In genomic region chr11:6389921-6390717, GRCh38 we compare ENCODE assay signal across 8 cellular contexts. TPM values are rescaled to one million over a fixed set of nuclear protein-coding genes. Genes with fewer than 3 reads are reported as not detected.
DNase-seq lines count a peak whose midpoint lies in the region; ATAC-seq and TF ChIP-seq lines count a peak whose summit lies in the region.

Gene SMPD1 (plus strand): TSS chr11:6390474. CDS start chr11:6390599, 125 bp downstream.

- no peaks in the 10 kb centered on the region for H4K20me1 ChIP-seq in OCI-LY7 (ENCODE audit: insufficient read depth, low read length)

- H3K9me3 ChIP-seq in OCI-LY7 (ENCODE audit: low read length) = no peaks in the 10 kb centered on the region
- no peaks in the 10 kb centered on the region for H3K9me3 ChIP-seq in mucosa of descending colon

- H3K4me3 ChIP-seq in OCI-LY7 (ENCODE audit: low read depth, low read length, poor library complexity, severe bottlenecking) = peak within 1 kb of the TSS; percentile 73
- H3K4me3 ChIP-seq in mucosa of descending colon = peak within 1 kb of the TSS; percentile 45

- H3K27ac ChIP-seq in OCI-LY7 (ENCODE audit: low read depth, low read length, poor library complexity, severe bottlenecking) (peak within 1 kb of the TSS; percentile 22), epithelial cell of prostate (peak within 1 kb of the TSS; percentile 90)

- H3K9me2 ChIP-seq in OCI-LY7 (ENCODE audit: insufficient read depth, low read length) = no peaks in the 10 kb centered on the region

- ATAC-seq in GM21526 (IDR thresholded peaks at IDR 0.05; ENCODE audit: low FRiP score, unreplicated experiment) (peak; percentile 97), mucosa of descending colon (peak; percentile 96)

- CTCF ChIA-PET in OCI-LY7 (lab: Charles Lee; ENCODE audit: unreplicated experiment) = interaction anchor here (1.0 to 2.4 kb wide), 7 partner anchors 9 to 71 kb away, joined by 3 to 8 read pairs (median 4); no protein-coding TSS in a partner anchor

- BruUV-seq in OCI-LY7 (replicated peaks; lab: Mats Ljungman, UMichigan) = no TSS peak

- H3K79me2 ChIP-seq in OCI-LY7 (ENCODE audit: insufficient read depth, low read depth, low read length) = no peaks in the 10 kb centered on the region

- POLR2A ChIA-PET in OCI-LY7 (lab: Charles Lee) = interaction anchor here (0.5 to 2.2 kb wide), 16 partner anchors 9 to 1776 kb away, joined by 3 to 23 read pairs (median 4); partner anchors contain the start of genes APBB1, ARFIP2, TIMM10B and ZNF215

- H3K4me1 ChIP-seq in OCI-LY7 (ENCODE audit: insufficient read depth, low read length, poor library complexity, severe bottlenecking) (peaks cover 24% of the 10 kb centered on the region), mucosa of descending colon (ENCODE audit: low read depth) (peaks cover 17% of the 10 kb centered on the region)

- H3K4me2 ChIP-seq in OCI-LY7 (ENCODE audit: low read length) = peak within 1 kb of the TSS; percentile 91

- H3K36me3 ChIP-seq in OCI-LY7 (ENCODE audit: insufficient read depth, low read length) (no peaks in the 10 kb centered on the region), mucosa of descending colon (ENCODE audit: low read depth) (no peaks in the 10 kb centered on the region)

- intact Hi-C loops in OCI-LY7 (cut with micrococcal nuclease; ENCODE audit: unreplicated experiment) = loop anchor here (1.0 to 10.0 kb wide), 3 partner anchors 44 to 1125 kb away; partner anchors contain the start of genes ARFIP2, PPFIBP2 and TIMM10B
- intact Hi-C loops in mucosa of descending colon (cut with DNase I, micrococcal nuclease) = no loop called here

- peak within 1 kb of the TSS; percentile 84 for H2AFZ ChIP-seq in OCI-LY7 (ENCODE audit: low read length)

- DNase-seq in DMS 273 treated with DMSO at 0.1 percent for 48 hours (lab: John Stamatoyannopoulos, UW) (peak; percentile 46), HuH-7 (ENCODE audit: low spot score) (peak; percentile 91), OCI-LY7 (ENCODE audit: low spot score) (peak; percentile 93), activated T-cell treated with anti-CD3 and anti-CD28 coated beads for 48 hours (ENCODE audit: low read depth) (peak; percentile 92), epithelial cell of prostate (ENCODE audit: low read depth, low spot score) (peak; percentile 85), mucosa of descending colon (peak; percentile 95 to 98 (median 96))
- peak; percentile 86 to 87 for DNase-seq in stimulated activated CD8-positive, alpha-beta memory T cell treated with anti-CD3 and anti-CD28 coated beads, Interleukin-4, amount 100 ng/mL, for 1 hour (ENCODE audit: low read depth in 2 of 2, low spot score in 1 of 2)

- no peak for TF ChIP-seq CTCF in OCI-LY7 (conservative IDR thresholded peaks at IDR 0.05; ENCODE audit: low read length)
- TF ChIP-seq CTCF in mucosa of descending colon (IDR thresholded peaks at IDR 0.05) = no peak

RNA-seq across cellular contexts. Expression of gene SMPD1, which starts in this region (rescaled TPM):
- total RNA-seq in OCI-LY7 (2014; rRNA removed; shearing (Covaris generic)) = 5.1 and 5.4 TPM in 2 replicates
- total RNA-seq in OCI-LY7 (2022) (11.5 and 11.9 TPM in 2 replicates), mucosa of descending colon (10 to 100 TPM; 45.3 to 86.6 (median 62.0) TPM)

Comparison
In these comparisons a context has a peak if more than half of its experiments do, and no peak if none do; other contexts are left out.
1. Peak in every context shown above with its lines: DNase-seq, ATAC-seq, H3K4me3 ChIP-seq and H3K27ac ChIP-seq.
2. DNase-seq: peak in every context shown above with its lines; median percentile 96 in mucosa of descending colon; 93 in OCI-LY7; 92 in activated T-cell treated with anti-CD3 and anti-CD28 coated beads for 48 hours; 91 in HuH-7; 86 in stimulated activated CD8-positive, alpha-beta memory T cell treated with anti-CD3 and anti-CD28 coated beads, Interleukin-4, amount 100 ng/mL, for 1 hour; 85 in epithelial cell of prostate; 46 in DMS 273 treated with DMSO at 0.1 percent for 48 hours.